ENCODE assay signal across 9 cellular contexts in the genomic region with DNA sequence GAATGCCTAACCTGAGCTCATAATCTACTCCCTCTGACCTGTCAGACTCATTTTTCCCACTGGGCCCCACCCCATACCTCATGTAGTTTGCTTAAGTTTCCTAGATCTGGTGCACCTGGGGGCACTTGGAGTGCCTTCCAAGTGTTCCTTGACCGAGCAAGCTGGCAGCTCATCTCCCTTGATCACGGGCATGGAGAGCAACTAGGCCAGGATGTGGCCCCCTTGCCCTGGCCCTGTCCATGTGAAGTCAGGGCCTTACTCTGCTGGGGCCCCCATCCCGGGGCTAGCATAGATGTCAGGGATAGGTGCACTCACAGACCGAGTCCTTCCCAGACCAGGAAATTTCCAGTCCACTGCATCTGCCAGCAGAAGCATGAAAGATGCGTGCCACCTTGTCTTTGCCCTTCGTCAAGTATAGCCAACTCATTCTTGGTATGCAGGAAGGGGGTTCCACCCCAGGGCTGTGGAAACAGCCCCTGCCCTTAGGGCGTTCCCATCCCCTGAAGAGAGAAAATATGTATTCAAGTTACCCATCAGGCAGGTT. TPM values are rescaled to one million over a fixed set of nuclear protein-coding genes. Genes with fewer than 3 reads are reported as not detected.
DNase-seq lines count a peak whose midpoint lies in the region; ATAC-seq, FAIRE-seq and TF ChIP-seq lines count a peak whose summit lies in the region.
"Had no signal": no experiment of that assay in that cellular context is flagged by ENCODE, and none has a peak within 500 bp of the region (broad histone marks: within the 10 kb centered on the region; RNA-seq: fewer than 3 reads in every experiment).

No MANE protein-coding gene starts in this region.

- H3K27ac ChIP-seq in 22Rv1 = peak overlapping the region; percentile 71
- peak overlapping the region; percentile 90 for H3K27ac ChIP-seq in PC-3 (ENCODE audit: low read length)
- peak overlapping the region; percentile 99 for H3K27ac ChIP-seq in lower lobe of right lung
- peak overlapping the region; percentile 99 to 100 (median 100) for H3K27ac ChIP-seq in thyroid gland

- H3K4me1 ChIP-seq in PC-3 (ENCODE audit: insufficient read depth, low read length) = peaks cover 66% of the 10 kb centered on the region
- H3K4me1 ChIP-seq in lower lobe of right lung = peaks cover 69% of the 10 kb centered on the region
- H3K4me1 ChIP-seq in thyroid gland = peaks cover 49 to 51% of the 10 kb centered on the region in 2 donors

- H2AFZ ChIP-seq in PC-3 (ENCODE audit: low read length) = peak overlapping the region; percentile 36

- peak overlapping the region; percentile 95 for H3K4me2 ChIP-seq in PC-3 (ENCODE audit: low read length)

- FAIRE-seq in bronchial epithelial cell (lab: Jason Lieb, UNC) = no peak
- FAIRE-seq: colon had no signal

- H3K9me3 ChIP-seq in PC-3 (ENCODE audit: low read length) (no peaks in the 10 kb centered on the region), lower lobe of right lung (no peaks in the 10 kb centered on the region), thyroid gland (no peaks in the 10 kb centered on the region)

- POLR2A ChIA-PET in PC-3 (lab: Charles Lee; ENCODE audit: unreplicated experiment) = interaction anchor here (1.0 to 1.1 kb wide), 3 partner anchors 23 to 85 kb away, joined by 5 to 18 read pairs (median 5); partner anchors contain the start of gene IRF1

- intact Hi-C loops in PC-3 (cut with micrococcal nuclease) = loop anchor here (1.0 kb wide), 1 partner anchor 22 kb away; no protein-coding TSS in a partner anchor
- intact Hi-C loops in lower lobe of right lung (cut with DNase I) = no loop called here
- intact Hi-C loops in thyroid gland (cut with DNase I) = no loop called here

- BruUV-seq in PC-3 (replicated peaks; lab: Mats Ljungman, UMichigan) = TSS peak; percentile 20

- H3F3A ChIP-seq in PC-3 (ENCODE audit: low read length, unreplicated experiment) = no peaks in the 10 kb centered on the region

- peak; percentile 4 for ATAC-seq in GM19467 (IDR thresholded peaks at IDR 0.05; ENCODE audit: unreplicated experiment)
- ATAC-seq in PC-3 = peak; percentile 35
- ATAC-seq in lower lobe of right lung = peak; percentile 52 to 55

- H3K79me2 ChIP-seq in PC-3 (ENCODE audit: low read length) = peaks cover 41% of the 10 kb centered on the region

- no peaks in the 10 kb centered on the region for H4K20me1 ChIP-seq in PC-3 (ENCODE audit: low read length)

- TF ChIP-seq CTCF in 22Rv1 (IDR thresholded peaks at IDR 0.05) = no peak
- no peak for TF ChIP-seq CTCF in PC-3 (conservative IDR thresholded peaks at IDR 0.05; ENCODE audit: low read depth, low read length)
- TF ChIP-seq CTCF in bronchial epithelial cell (IDR thresholded peaks at IDR 0.05; ENCODE audit: insufficient read depth, low read length, severe bottlenecking) = no peak
- TF ChIP-seq CTCF in lower lobe of right lung (IDR thresholded peaks at IDR 0.05) = no peak
- no peak for TF ChIP-seq CTCF in thyroid gland (IDR thresholded peaks at IDR 0.05)

- CTCF ChIA-PET in PC-3 (lab: Charles Lee) = interaction anchor here (1.4 kb wide), 1 partner anchor 85 kb away, joined by 5 read pairs; no protein-coding TSS in a partner anchor

- peak overlapping the region; percentile 71 for H3K4me3 ChIP-seq in PC-3 (ENCODE audit: low read length)
- H3K4me3 ChIP-seq in bronchial epithelial cell (ENCODE audit: low read depth, low read length) = peak overlapping the region; percentile 54
- peak overlapping the region; percentile 81 for H3K4me3 ChIP-seq in lower lobe of right lung
- peak overlapping the region; percentile 27 to 76 (median 59) for H3K4me3 ChIP-seq in thyroid gland (replicated peaks in 1 of 3)

- H3K9ac ChIP-seq in PC-3 (ENCODE audit: low read length) = peak overlapping the region; percentile 84

- no peaks in the 10 kb centered on the region for H3K27me3 ChIP-seq in PC-3 (ENCODE audit: low read length)
- no peaks in the 10 kb centered on the region for H3K27me3 ChIP-seq in bronchial epithelial cell (ENCODE audit: control insufficient read depth, insufficient read depth, low read length)
- H3K27me3 ChIP-seq in lower lobe of right lung (ENCODE audit: low read depth) = no peaks in the 10 kb centered on the region
- H3K27me3 ChIP-seq in thyroid gland = no peaks in the 10 kb centered on the region

- no peaks in the 10 kb centered on the region for H3K9me2 ChIP-seq in PC-3 (replicated peaks; ENCODE audit: low read length)

- TF ChIP-seq POLR2A in thyroid gland (IDR thresholded peaks at IDR 0.05) = no peak

- DNase-seq in PC-3 = peak; percentile 71
- DNase-seq in bronchial epithelial cell (ENCODE audit: low read depth) = no peak
- DNase-seq in lower lobe of right lung = no peak
- DNase-seq in thyroid gland = peak; percentile 74 to 77
- no peak for DNase-seq in HuH-7 (ENCODE audit: low spot score)
- DNase-seq in cerebellar nuclear complex (lab: John Stamatoyannopoulos, UW) = no peak

- no peaks in the 10 kb centered on the region for H3K36me3 ChIP-seq in PC-3 (ENCODE audit: low read depth, low read length)
- no peaks in the 10 kb centered on the region for H3K36me3 ChIP-seq in bronchial epithelial cell (ENCODE audit: control insufficient read depth, insufficient read depth, low read length)
- no peaks in the 10 kb centered on the region for H3K36me3 ChIP-seq in lower lobe of right lung
- no peaks in the 10 kb centered on the region for H3K36me3 ChIP-seq in thyroid gland

- WGBS in thyroid gland, 2 donors = 13 to 15% methylated on average over 7 of the region's 7 CpGs

RNA-seq across cellular contexts. Expression of gene SLC22A5, which starts 41.9 kb away (rescaled TPM):
- total RNA-seq in PC-3 (2014; rRNA removed) (8.2 and 21.8 TPM in 2 replicates), bronchial epithelial cell (7.1 and 9.6 TPM in 2 replicates), lower lobe of right lung (12.6 TPM), thyroid gland (10 to 100 TPM; 18.1 to 28.3 (median 24.2) TPM)

Comparison
In these comparisons a context has a peak if more than half of its experiments do, and no peak if none do; other contexts are left out.
1. DNase-seq: peak in PC-3 (single experiment) and thyroid gland (2 of 2); none in bronchial epithelial cell (single experiment), lower lobe of right lung (single experiment), HuH-7 (single experiment) and cerebellar nuclear complex (0 of 2).
2. Peak in every context shown above with its lines, with median percentiles within 50 percentile points of each other: H3K27ac ChIP-seq, ATAC-seq and H3K4me3 ChIP-seq.